ENCODE assay signal across 1 cellular context in the genomic region with DNA sequence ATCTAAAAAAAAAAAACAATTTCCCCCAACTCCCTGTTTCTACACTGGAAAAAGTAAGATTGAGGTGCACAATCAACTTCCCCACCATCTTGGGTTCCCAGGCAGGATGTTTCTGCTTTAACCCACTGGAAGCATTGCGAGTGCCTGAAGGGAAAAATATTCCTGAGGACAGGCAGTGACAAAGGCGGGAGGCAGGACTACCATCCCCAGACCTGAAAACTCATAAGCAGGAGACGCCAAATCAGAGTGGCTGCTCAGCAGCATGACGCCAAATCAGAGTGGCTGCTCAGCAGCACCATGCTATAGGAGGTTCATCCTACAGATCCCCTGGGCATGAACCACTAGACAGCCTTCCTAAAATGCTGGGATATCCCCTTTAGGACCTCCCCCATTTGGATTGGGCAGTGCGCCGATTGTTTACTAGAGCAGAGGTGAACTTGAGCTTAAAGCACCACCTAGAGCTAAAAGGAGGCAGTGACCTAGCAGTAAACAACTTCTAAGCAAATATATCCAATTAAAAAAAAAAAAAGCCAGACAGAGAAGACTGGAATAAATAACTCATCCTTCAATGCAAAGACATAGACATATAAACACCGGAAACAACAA.
TF ChIP-seq lines count a peak whose summit lies in the region.

No MANE protein-coding gene starts in this region.

TF ChIP-seq in K562, 482 proteins besides CTCF, POLR2A, EP300 and RAD21 (continued from another document):
- TF ChIP-seq, protein P1, sequence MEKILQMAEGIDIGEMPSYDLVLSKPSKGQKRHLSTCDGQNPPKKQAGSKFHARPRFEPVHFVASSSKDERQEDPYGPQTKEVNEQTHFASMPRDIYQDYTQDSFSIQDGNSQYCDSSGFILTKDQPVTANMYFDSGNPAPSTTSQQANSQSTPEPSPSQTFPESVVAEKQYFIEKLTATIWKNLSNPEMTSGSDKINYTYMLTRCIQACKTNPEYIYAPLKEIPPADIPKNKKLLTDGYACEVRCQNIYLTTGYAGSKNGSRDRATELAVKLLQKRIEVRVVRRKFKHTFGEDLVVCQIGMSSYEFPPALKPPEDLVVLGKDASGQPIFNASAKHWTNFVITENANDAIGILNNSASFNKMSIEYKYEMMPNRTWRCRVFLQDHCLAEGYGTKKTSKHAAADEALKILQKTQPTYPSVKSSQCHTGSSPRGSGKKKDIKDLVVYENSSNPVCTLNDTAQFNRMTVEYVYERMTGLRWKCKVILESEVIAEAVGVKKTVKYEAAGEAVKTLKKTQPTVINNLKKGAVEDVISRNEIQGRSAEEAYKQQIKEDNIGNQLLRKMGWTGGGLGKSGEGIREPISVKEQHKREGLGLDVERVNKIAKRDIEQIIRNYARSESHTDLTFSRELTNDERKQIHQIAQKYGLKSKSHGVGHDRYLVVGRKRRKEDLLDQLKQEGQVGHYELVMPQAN (IDR thresholded peaks at IDR 0.05; ENCODE audit: borderline replicate concordance), result no peak
- TF ChIP-seq AFF1 (IDR thresholded peaks at IDR 0.05; ENCODE audit: low read depth in 1 of 2, partially characterized antibody in 2 of 2) (no peak), TFAP4 (CRISPR knock-in tag; IDR thresholded peaks at IDR 0.05; ENCODE audit: borderline replicate concordance) (no peak)
